Comparison of ENCODE assay signal across 34 cellular contexts in the genomic region with DNA sequence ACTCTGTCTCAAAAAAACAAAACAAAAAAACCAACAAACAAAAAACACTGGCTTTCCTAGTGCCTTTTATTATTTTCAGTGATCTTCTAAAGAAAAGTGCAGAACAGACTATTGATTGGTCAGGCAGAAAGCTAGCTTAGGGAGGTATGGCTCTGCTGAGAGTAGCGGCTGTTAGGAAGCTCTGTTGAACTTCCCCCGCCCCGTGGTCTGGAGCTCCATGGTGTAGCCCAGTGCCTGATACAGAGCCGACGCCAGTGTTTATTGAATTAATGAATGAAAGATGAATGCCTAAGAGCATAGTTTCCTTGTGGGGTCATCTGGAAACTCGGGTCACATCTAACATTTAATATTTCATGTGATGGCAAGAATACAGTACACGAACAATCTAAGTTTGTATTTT.
"Had no signal": no experiment of that assay in that cellular context is flagged by ENCODE, and none has a peak within 500 bp of the region (broad histone marks: within the 10 kb centered on the region; RNA-seq: fewer than 3 reads in every experiment).

No MANE protein-coding gene starts in this region.

- H2AFZ ChIP-seq: PC-9 had no signal

- H3K9me3 Mint-ChIP-seq: activated CD4-positive, alpha-beta memory T cell treated with anti-CD3 and anti-CD28 coated beads, Interleukin-2, amount 10 ng/mL, durations not matched to agents 7 days and 5 days; activated naive CD4-positive, alpha-beta T cell treated with anti-CD3 and anti-CD28 coated beads, Interleukin-2, amount 10 ng/mL, durations not matched to agents 7 days and 5 days; central memory CD8-positive, alpha-beta T cell had no signal

- H3K27me3 Mint-ChIP-seq: activated CD8-positive, alpha-beta memory T cell treated with anti-CD3 and anti-CD28 coated beads, Interleukin-2, amount 10 ng/mL, durations not matched to agents 7 days and 5 days; activated naive CD4-positive, alpha-beta T cell treated with anti-CD3 and anti-CD28 coated beads, Interleukin-2, amount 10 ng/mL, durations not matched to agents 7 days and 5 days; activated naive CD8-positive, alpha-beta T cell had no signal

- H3K27ac ChIP-seq: ascending aorta, cardiac muscle cell, KMS-11, PC-9, WERI-Rb-1 had no signal

- H3K4me1 Mint-ChIP-seq: activated CD4-positive, alpha-beta memory T cell treated with anti-CD3 and anti-CD28 coated beads, Interleukin-2, amount 10 ng/mL, durations not matched to agents 7 days and 5 days; activated CD8-positive, alpha-beta memory T cell treated with anti-CD3 and anti-CD28 coated beads, Interleukin-2, amount 10 ng/mL, durations not matched to agents 7 days and 5 days; activated naive CD4-positive, alpha-beta T cell treated with anti-CD3 and anti-CD28 coated beads, Interleukin-2, amount 10 ng/mL, durations not matched to agents 7 days and 5 days; central memory CD8-positive, alpha-beta T cell had no signal

- H3K9me3 ChIP-seq: ascending aorta had no signal

- H3K4me3 ChIP-seq: ascending aorta, cardiac muscle cell, PC-9 had no signal

- H3K4me1 ChIP-seq: ascending aorta had no signal

- H3K4me3 Mint-ChIP-seq: activated CD4-positive, alpha-beta memory T cell treated with anti-CD3 and anti-CD28 coated beads, Interleukin-2, amount 10 ng/mL, durations not matched to agents 7 days and 5 days; activated CD8-positive, alpha-beta memory T cell treated with anti-CD3 and anti-CD28 coated beads, Interleukin-2, amount 10 ng/mL, durations not matched to agents 7 days and 5 days; activated naive CD4-positive, alpha-beta T cell treated with anti-CD3 and anti-CD28 coated beads, Interleukin-2, amount 10 ng/mL, durations not matched to agents 7 days and 5 days; activated naive CD8-positive, alpha-beta T cell; central memory CD8-positive, alpha-beta T cell had no signal

- ATAC-seq: activated CD8-positive, alpha-beta memory T cell treated with anti-CD3 and anti-CD28 coated beads, Interleukin-2, amount 10 ng/mL, durations not matched to agents 7 days and 5 days had no signal

- H3K9ac ChIP-seq: KMS-11 had no signal

- H3K36me3 ChIP-seq: ascending aorta, cardiac muscle cell, WERI-Rb-1 had no signal

- H3K27ac Mint-ChIP-seq: activated CD4-positive, alpha-beta memory T cell treated with anti-CD3 and anti-CD28 coated beads, Interleukin-2, amount 10 ng/mL, durations not matched to agents 7 days and 5 days; activated CD8-positive, alpha-beta memory T cell treated with anti-CD3 and anti-CD28 coated beads, Interleukin-2, amount 10 ng/mL, durations not matched to agents 7 days and 5 days; activated naive CD4-positive, alpha-beta T cell treated with anti-CD3 and anti-CD28 coated beads, Interleukin-2, amount 10 ng/mL, durations not matched to agents 7 days and 5 days; activated naive CD8-positive, alpha-beta T cell had no signal

- DNase-seq: activated CD4-positive, alpha-beta memory T cell treated with anti-CD3 and anti-CD28 coated beads, Interleukin-2, amount 10 ng/mL, durations not matched to agents 7 days and 5 days; activated CD4-positive, alpha-beta T cell treated with anti-CD3 and anti-CD28 coated beads for 1 hour; activated CD4-positive, alpha-beta T cell treated with anti-CD3 and anti-CD28 coated beads for 48 hours; activated CD4-positive, CD25-positive, alpha-beta regulatory T cell; activated CD8-positive, alpha-beta memory T cell treated with anti-CD3 and anti-CD28 coated beads for 24 hours; activated CD8-positive, alpha-beta memory T cell treated with anti-CD3 and anti-CD28 coated beads, Interleukin-2, amount 10 ng/mL, durations not matched to agents 7 days and 5 days; activated CD8-positive, alpha-beta memory T cell treated with anti-CD3 and anti-CD28 coated beads, Interleukin-2, amount 50 U/mL, for 48 hours; activated effector memory CD4-positive, alpha-beta T cell treated with Interleukin-2 at 50 U/mL for 16 hours; activated naive CD4-positive, alpha-beta T cell treated with anti-CD3 and anti-CD28 coated beads, Interleukin-2, amount 10 ng/mL, durations not matched to agents 7 days and 5 days; activated T-cell treated with anti-CD3 and anti-CD28 coated beads, Interleukin-2, amount 50 U/mL, for 48 hours; MM.1S; NCI-H1092 treated with DMSO at 0.1 percent for 48 hours; NCI-H1417; NCI-H146; NCI-H187; NCI-H2029 treated with DMSO at 0.1 percent for 48 hours; NCI-H2107; NCI-H2171; NCI-H510A; NCI-H526; NCI-H748 treated with DMSO at 0.1 percent for 48 hours; NK-92 treated with Interleukin-12 subunit alpha and Interleukin-12 subunit beta, amount 100 ng/mL, for 24 hours; PC-9; Right ventricle myocardium superior; SW 1271; T-helper 1 cell; T-helper 2 cell; T-helper 9 cell; WERI-Rb-1 had no signal

- H3K36me3 Mint-ChIP-seq: activated CD8-positive, alpha-beta memory T cell treated with anti-CD3 and anti-CD28 coated beads, Interleukin-2, amount 10 ng/mL, durations not matched to agents 7 days and 5 days; activated naive CD4-positive, alpha-beta T cell treated with anti-CD3 and anti-CD28 coated beads, Interleukin-2, amount 10 ng/mL, durations not matched to agents 7 days and 5 days; activated naive CD8-positive, alpha-beta T cell had no signal

- H3K4me2 ChIP-seq: KMS-11, PC-9 had no signal

- H3K27me3 ChIP-seq: ascending aorta, cardiac muscle cell had no signal
